Comparison of ENCODE assay signal across 8 cellular contexts in genomic region chr1:153978274-153978909, GRCh38. TPM values are rescaled to one million over a fixed set of nuclear protein-coding genes. Genes with fewer than 3 reads are reported as not detected.
A peak's percentile ranks its signal among the peaks of the same experiment; 100 is the strongest.
DNase-seq lines count a peak whose midpoint lies in the region; ATAC-seq and TF ChIP-seq lines count a peak whose summit lies in the region.

No MANE protein-coding gene starts in this region.

- ATAC-seq in GM18909 (IDR thresholded peaks at IDR 0.05; ENCODE audit: poor library complexity, unreplicated experiment), result no peak

- TF ChIP-seq EP300 in esophagus muscularis mucosa (IDR thresholded peaks at IDR 0.05), result no peak

- H3K9me3 ChIP-seq in esophagus muscularis mucosa (no peaks in the 10 kb centered on the region), prostate gland (no peaks in the 10 kb centered on the region)

- peaks cover 22 to 61% (median 45%) of the 10 kb centered on the region in 4 donors for H3K36me3 ChIP-seq in esophagus muscularis mucosa
- no peaks in the 10 kb centered on the region for H3K36me3 ChIP-seq in prostate gland

- peak overlapping the region; percentile 99 for H3K4me3 ChIP-seq in GM12864 (ENCODE audit: low read depth, low read length)
- H3K4me3 ChIP-seq in esophagus muscularis mucosa, result peak overlapping the region; percentile 72 to 100 (median 94)
- H3K4me3 ChIP-seq in prostate gland, result peak overlapping the region; percentile 96 to 98

- no peak for TF ChIP-seq CTCF in GM12864 (IDR thresholded peaks at IDR 0.05; ENCODE audit: low read depth, low read length, missing control alignments)
- TF ChIP-seq CTCF in esophagus muscularis mucosa (IDR thresholded peaks at IDR 0.05), result no peak
- no peak for TF ChIP-seq CTCF in prostate gland (IDR thresholded peaks at IDR 0.05)

- H3K27ac ChIP-seq in esophagus muscularis mucosa (replicated peaks in 1 of 4) (peak overlapping the region; percentile 93 to 95 (median 94)), prostate gland (peak overlapping the region; percentile 96)

- DNase-seq in GM12864 (ENCODE audit: low read depth) (no peak), RKO (ENCODE audit: low spot score) (peak; percentile 72), esophagus muscularis mucosa (ENCODE audit: extremely low spot score) (no peak), prostate gland (ENCODE audit: low spot score) (no peak), DMS 273 (lab: John Stamatoyannopoulos, UW; ENCODE audit: unreplicated experiment) (no peak)
- no peak for DNase-seq in activated CD4-positive, CD25-positive, alpha-beta regulatory T cell treated with anti-CD3 and anti-CD28 coated beads, Interleukin-2, amount 50 U/mL, for 72 hours
- no peak for DNase-seq in stimulated activated CD4-positive, alpha-beta T cell treated with anti-CD3 and anti-CD28 coated beads, Interleukin-2, amount 100 ng/mL, for 48 hours

- H3K27me3 ChIP-seq in esophagus muscularis mucosa, result no peaks in the 10 kb centered on the region
- H3K27me3 ChIP-seq in prostate gland (replicated peaks; ENCODE audit: insufficient read depth), result no peaks in the 10 kb centered on the region

- H3K4me1 ChIP-seq in esophagus muscularis mucosa (peaks cover 19 to 34% (median 25%) of the 10 kb centered on the region in 4 donors), prostate gland (replicated peaks) (no peaks in the 10 kb centered on the region)

- WGBS in esophagus muscularis mucosa, result 62% methylated on average over 9 of the region's 9 CpGs
- 62% methylated on average over 9 of the region's 9 CpGs for WGBS in prostate gland

- TF ChIP-seq POLR2A in esophagus muscularis mucosa (IDR thresholded peaks at IDR 0.05; ENCODE audit: low read depth) (no peak), prostate gland (IDR thresholded peaks at IDR 0.05) (no peak)

- intact Hi-C loops in esophagus muscularis mucosa (cut with DNase I), result loop anchor here (5.0 kb wide), 1 partner anchor 56 kb away; the partner anchor contains the start of gene GATAD2B
- intact Hi-C loops in prostate gland (cut with DNase I), result no loop called here

RNA-seq across cellular contexts. Expression of gene JTB, which starts 0.9 kb away (rescaled TPM):
- total RNA-seq in esophagus muscularis mucosa (100 to 1,000 TPM; 175 to 238 (median 216) TPM), prostate gland (100 to 1,000 TPM; 234 to 404 TPM)

RNA-seq across cellular contexts. Expression of gene RAB13, which starts 7.7 kb away (rescaled TPM):
- total RNA-seq in esophagus muscularis mucosa, result 10 to 100 TPM; 41.1 to 56.3 (median 46.6) TPM
- total RNA-seq in prostate gland, result 10 to 100 TPM; 49.1 to 49.3 TPM

RNA-seq across cellular contexts. Expression of gene CREB3L4, which starts 10.7 kb away (rescaled TPM):
- total RNA-seq in esophagus muscularis mucosa, result 1 to 10 TPM; 2.9 to 7.6 (median 6.8) TPM
- 100 to 1,000 TPM; 109 to 386 TPM for total RNA-seq in prostate gland

RNA-seq across cellular contexts. Expression of gene RPS27, which starts 12.2 kb away (rescaled TPM):
- total RNA-seq in esophagus muscularis mucosa (1,000 to 10,000 TPM; 1,242 to 3,317 (median 2,693) TPM), prostate gland (1,000 to 10,000 TPM; 1,937 to 3,992 TPM)

RNA-seq across cellular contexts. Expression of gene SLC39A1, which starts 15.1 kb away (rescaled TPM):
- total RNA-seq in esophagus muscularis mucosa, result 100 to 1,000 TPM in 3 of 4 donors, 10 to 100 TPM in 1; 74.3 to 114 (median 104) TPM
- total RNA-seq in prostate gland, result 100 to 1,000 TPM in 1 of 2 donors, 10 to 100 TPM in 1; 88.6 to 122 TPM

Comparison
In these comparisons a context has a peak if more than half of its experiments do, and no peak if none do; other contexts are left out.
1. RNA of gene CREB3L4, which starts 10.7 kb away (total RNA-seq): 109 to 386 TPM in prostate gland; 2.9 to 7.6 TPM in esophagus muscularis mucosa; every median in the first group is over 10 times any median in the second.
2. Peak in every context shown above with its lines, with median percentiles within 50 percentile points of each other: H3K4me3 ChIP-seq.